In the genomic region with DNA sequence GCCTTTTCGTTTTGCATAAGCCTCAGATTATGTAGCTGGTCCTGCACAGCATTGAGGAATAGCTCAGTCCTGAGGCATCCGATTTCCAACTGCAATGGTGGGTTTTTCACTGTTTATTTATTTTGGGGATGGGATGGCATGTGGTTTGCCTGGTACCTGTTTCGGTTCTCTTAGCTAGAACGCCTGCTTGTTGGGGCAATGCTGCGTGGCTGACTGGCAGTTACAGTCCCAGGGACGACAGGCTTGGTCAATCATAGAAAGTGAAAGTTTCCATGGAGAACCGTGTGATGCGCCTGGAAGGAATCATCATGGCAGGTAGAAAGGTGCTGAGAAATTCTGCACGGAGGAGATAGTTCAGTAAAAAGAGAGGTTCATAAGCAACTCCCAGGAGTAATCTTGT, we compare ENCODE assay signal across 27 cellular contexts. TPM values are rescaled to one million over a fixed set of nuclear protein-coding genes. Genes with fewer than 3 reads are reported as not detected.
"Had no signal": no experiment of that assay in that cellular context is flagged by ENCODE, and none has a peak within 500 bp of the region (broad histone marks: within the 10 kb centered on the region; RNA-seq: fewer than 3 reads in every experiment).

No MANE protein-coding gene starts in this region.

- ATAC-seq: Right ventricle myocardium inferior had no signal

- H3K4me3 ChIP-seq: MG63, PC-9, Peyer's patch, SJSA1, SK-N-MC had no signal

- H3K27me3 ChIP-seq: MG63, Peyer's patch, SJSA1 had no signal

- H2AFZ ChIP-seq: PC-9 had no signal

- H3K9me3 ChIP-seq: MG63, Peyer's patch, SJSA1 had no signal

- DNase-seq: IMR-90; Karpas-422; KG1; MG63; NCI-H1092; NCI-H1105 treated with DMSO at 0.1 percent for 48 hours; NCI-H1417 treated with DMSO at 0.1 percent for 48 hours; NCI-H146; NCI-H1694 treated with DMSO at 0.1 percent for 48 hours; NCI-H1930; NCI-H2081; NCI-H2171; NCI-H226; NCI-H446; NCI-H510A; NCI-H524 treated with DMSO at 0.1 percent for 48 hours; NCI-H69; NCI-H774; NK-92 treated with Interleukin-12 subunit alpha and Interleukin-12 subunit beta, amount 100 ng/mL, for 24 hours; OCI-M1; PC-9; Peyer's patch; SHP77 treated with DMSO at 0.1 percent for 48 hours had no signal

- H3K27ac ChIP-seq: PC-9, Peyer's patch, SJSA1, SK-N-MC had no signal

- H3K36me3 ChIP-seq: MG63, Peyer's patch, SJSA1 had no signal

- H3K4me2 ChIP-seq: PC-9 had no signal

RNA-seq across cellular contexts. Expression of gene ID4, which starts 18.3 kb away (rescaled TPM):
- total RNA-seq: HT-29 had no signal
